23 cellular contexts compared by ENCODE assay signal in genomic region chr13:27624071-27624470, GRCh38. TPM values are rescaled to one million over a fixed set of nuclear protein-coding genes. Genes with fewer than 3 reads are reported as not detected.
DNase-seq lines count a peak whose midpoint lies in the region; ATAC-seq, FAIRE-seq and TF ChIP-seq lines count a peak whose summit lies in the region.
"Had no signal": no experiment of that assay in that cellular context is flagged by ENCODE, and none has a peak within 500 bp of the region (broad histone marks: within the 10 kb centered on the region; RNA-seq: fewer than 3 reads in every experiment).

No MANE protein-coding gene starts in this region.

- H3K4me2 ChIP-seq in Karpas-422 (ENCODE audit: low read depth, low read length, poor library complexity, severe bottlenecking) (peak overlapping the region; percentile 91), GM12878 (ENCODE audit: control insufficient read depth, insufficient read depth) (peak overlapping the region; percentile 70), neural cell (ENCODE audit: low read length) (no peak overlapping the region)

- H3K79me2 ChIP-seq in Karpas-422 (ENCODE audit: low read length) (peaks cover 76% of the 10 kb centered on the region), GM12878 (ENCODE audit: control insufficient read depth, insufficient read depth, low read length) (peaks cover 76% of the 10 kb centered on the region), neural cell (replicated peaks; ENCODE audit: insufficient read depth, low read length) (peaks cover 22% of the 10 kb centered on the region)

- peaks cover 12% of the 10 kb centered on the region for H4K20me1 ChIP-seq in Karpas-422 (ENCODE audit: insufficient read depth, low read depth, low read length)
- H4K20me1 ChIP-seq in GM12878 (ENCODE audit: control insufficient read depth, insufficient read depth), result peaks cover 6% of the 10 kb centered on the region; the same call in 1 of the 2 replicates
- no peaks in the 10 kb centered on the region for H4K20me1 ChIP-seq in neural cell (ENCODE audit: insufficient read depth)

- TF ChIP-seq CTCF in GM12878 (IDR thresholded peaks at IDR 0.05 in 2 of 3, conservative IDR thresholded peaks at IDR 0.05 in 1 of 3; ENCODE audit: control insufficient read depth in 2 of 3, extremely low read depth in 1 of 3, insufficient read depth in 1 of 3, low read depth in 3 of 3, low read length in 3 of 3), result no peak
- TF ChIP-seq CTCF in neural cell (IDR thresholded peaks at IDR 0.05; ENCODE audit: poor library complexity, severe bottlenecking), result no peak

- H3K27ac ChIP-seq in Karpas-422 (ENCODE audit: low read length) (no peak overlapping the region), GM12878 (ENCODE audit: control insufficient read depth, insufficient read depth) (no peak overlapping the region), neural cell (ENCODE audit: low read length) (no peak overlapping the region)
- H3K27ac ChIP-seq: 22Rv1, suprapubic skin had no signal

- H3K9ac ChIP-seq in Karpas-422 (ENCODE audit: low read length) (no peak overlapping the region), GM12878 (ENCODE audit: control insufficient read depth, insufficient read depth, low read length) (no peak overlapping the region), neural cell (ENCODE audit: low read length) (no peak overlapping the region)
- H3K9ac ChIP-seq: SK-N-SH had no signal

- peaks cover 48% of the 10 kb centered on the region for H3K4me1 Mint-ChIP-seq in T-helper 1 cell treated with Interleukin-12 subunit alpha and Interleukin-12 subunit beta and Interleukin-4 antibody, amounts not matched to agents 30 μg/mL and 1 μg/mL, for 36 hours (ENCODE audit: low read depth)
- peaks cover 42 to 67% of the 10 kb centered on the region in 2 donors for H3K4me1 Mint-ChIP-seq in stimulated activated naive B cell treated with anti-CD40 and anti-IgM and Interleukin-4, amounts not matched to agents 10 μg/mL and 1 μg/mL and 100 μg/mL, for 72 hours

- no peaks in the 10 kb centered on the region for H3K9me3 Mint-ChIP-seq in T-helper 1 cell treated with Interleukin-12 subunit alpha and Interleukin-12 subunit beta and Interleukin-4 antibody, amounts not matched to agents 30 μg/mL and 1 μg/mL, for 36 hours
- no peaks in the 10 kb centered on the region for H3K9me3 Mint-ChIP-seq in stimulated activated naive B cell treated with anti-CD40 and anti-IgM and Interleukin-4, amounts not matched to agents 10 μg/mL and 1 μg/mL and 100 μg/mL, for 72 hours
- H3K9me3 Mint-ChIP-seq: central memory CD8-positive, alpha-beta T cell had no signal

- DNase-seq in T-helper 1 cell, result no peak
- DNase-seq in Karpas-422, result no peak
- no peak for DNase-seq in GM12878 (ENCODE audit: low read depth, low spot score)
- no peak for DNase-seq in AML-193 (lab: John Stamatoyannopoulos, UW)
- DNase-seq in stimulated activated naive B cell treated with anti-CD40 and anti-IgM and Interleukin-4, amounts not matched to agents 10 μg/mL and 1 μg/mL and 100 μg/mL, for 72 hours, result no peak
- DNase-seq: C1 segment of cervical spinal cord; DMS153; effector CD4-positive, alpha-beta T cell; mucosa of descending colon; NCI-H1436 treated with DMSO at 0.1 percent for 48 hours; NCI-H2171 treated with DMSO at 0.1 percent for 48 hours; NCI-H82; SK-N-SH; stimulated activated CD4-positive, alpha-beta T cell treated with anti-CD3 and anti-CD28 coated beads, Interleukin-4, amount 100 ng/mL, for 1 hour had no signal

- no peak overlapping the region for H2AFZ ChIP-seq in Karpas-422 (ENCODE audit: low read length)
- no peak overlapping the region for H2AFZ ChIP-seq in GM12878 (ENCODE audit: control insufficient read depth, low read depth, low read length)
- no peak overlapping the region for H2AFZ ChIP-seq in neural cell (ENCODE audit: low read depth, low read length)

- intact Hi-C loops in GM12878 (cut with micrococcal nuclease; ENCODE audit: unreplicated experiment), result loop anchor here (5.0 kb wide), 2 partner anchors 197 to 372 kb away; partner anchors contain the start of gene RPL21

- SMC1A ChIA-PET in GM12878 (lab: Charles Lee; ENCODE audit: uncharacterized antibody, unreplicated experiment), result interaction anchor here (0.6 to 0.9 kb wide), 2 partner anchors 14 to 91 kb away, joined by 3 read pairs; no protein-coding TSS in a partner anchor

- CTCF ChIA-PET in GM12878 (lab: Yijun Ruan, JAX), result no interaction called here

- H3K36me3 ChIP-seq in Karpas-422 (ENCODE audit: insufficient read depth, low read length), result peaks cover 31% of the 10 kb centered on the region
- H3K36me3 ChIP-seq in GM12878 (ENCODE audit: control insufficient read depth in 2 of 2, insufficient read depth in 2 of 2, low read length in 1 of 2), result 0 out of 4 replicates have a peak, but pooled peaks cover 0 to 2% of the 10 kb centered on the region in 2 experiments
- peaks cover 11% of the 10 kb centered on the region for H3K36me3 ChIP-seq in neural cell (ENCODE audit: insufficient read depth, low read length)

- TF ChIP-seq RAD21 in GM12878 (IDR thresholded peaks at IDR 0.05; ENCODE audit: insufficient read depth, low read depth, low read length) (no peak), neural cell (conservative IDR thresholded peaks at IDR 0.05) (no peak)

- ATAC-seq in GM12878 (no peak), GM19351 (IDR thresholded peaks at IDR 0.05; ENCODE audit: unreplicated experiment) (no peak)
- no peak for ATAC-seq in stimulated activated naive B cell treated with anti-CD40 and anti-IgM and Interleukin-4, amounts not matched to agents 10 μg/mL and 1 μg/mL and 100 μg/mL, for 72 hours (replicated peaks)
- ATAC-seq: esophagus mucosa, mucosa of descending colon had no signal

- no peak for TF ChIP-seq EP300 in GM12878 (IDR thresholded peaks at IDR 0.05; ENCODE audit: borderline replicate concordance in 1 of 2, control insufficient read depth in 1 of 2, low read depth in 2 of 2, low read length in 2 of 2)
- no peak for TF ChIP-seq EP300 in neural cell (conservative IDR thresholded peaks at IDR 0.05; ENCODE audit: poor library complexity, severe bottlenecking)

- H3K9me2 ChIP-seq in Karpas-422 (replicated peaks; ENCODE audit: insufficient read depth, low read length) (no peaks in the 10 kb centered on the region), neural cell (ENCODE audit: insufficient read depth, low read length) (no peaks in the 10 kb centered on the region)
- H3K9me2 ChIP-seq: SK-N-SH had no signal

- POLR2A ChIA-PET in GM12878 (lab: Charles Lee), result no interaction called here

- no peak for TF ChIP-seq POLR2A in GM12878 (IDR thresholded peaks at IDR 0.05; ENCODE audit: low read depth, low read length)

- 96% methylated on average over 3 of the region's 3 CpGs for WGBS in GM12878 (ENCODE audit: insufficient coverage, insufficient replicate concordance, low lambda C conversion rate, missing lambda C conversion rate)

- H3K4me3 ChIP-seq in Karpas-422 (ENCODE audit: low read length) (no peak overlapping the region), GM12878 (peak overlapping the region; percentile 97; the same call in 1 of the 2 replicates), neural cell (ENCODE audit: low read length) (peak overlapping the region; percentile 93)
- H3K4me3 ChIP-seq: mucosa of descending colon, suprapubic skin had no signal

- H3K27me3 ChIP-seq in Karpas-422 (ENCODE audit: low read length) (no peaks in the 10 kb centered on the region), GM12878 (replicated peaks in 1 of 2; ENCODE audit: control insufficient read depth in 2 of 2, insufficient read depth in 2 of 2, low read length in 1 of 2) (no peaks in the 10 kb centered on the region), neural cell (ENCODE audit: insufficient read depth, low read depth, low read length) (no peaks in the 10 kb centered on the region)
- H3K27me3 ChIP-seq: suprapubic skin had no signal

- H3K9me3 ChIP-seq in Karpas-422 (ENCODE audit: low read length) (no peaks in the 10 kb centered on the region), GM12878 (replicated peaks; ENCODE audit: control insufficient read depth, insufficient read depth, low read length) (no peaks in the 10 kb centered on the region), neural cell (ENCODE audit: low read length) (no peaks in the 10 kb centered on the region)
- H3K9me3 ChIP-seq: mucosa of descending colon, SK-N-SH, suprapubic skin had no signal

- H3F3A ChIP-seq in neural cell (ENCODE audit: insufficient read depth, low read length, poor library complexity, severe bottlenecking), result no peaks in the 10 kb centered on the region

- peaks cover 31% of the 10 kb centered on the region for H3K36me3 Mint-ChIP-seq in T-helper 1 cell treated with Interleukin-12 subunit alpha and Interleukin-12 subunit beta and Interleukin-4 antibody, amounts not matched to agents 30 μg/mL and 1 μg/mL, for 36 hours (ENCODE audit: low read depth)
- peaks cover 33 to 52% of the 10 kb centered on the region in 2 donors for H3K36me3 Mint-ChIP-seq in stimulated activated naive B cell treated with anti-CD40 and anti-IgM and Interleukin-4, amounts not matched to agents 10 μg/mL and 1 μg/mL and 100 μg/mL, for 72 hours

- BruUV-seq in GM12878 (replicated peaks; lab: Mats Ljungman, UMichigan), result no TSS peak

- H3K4me3 Mint-ChIP-seq in T-helper 1 cell treated with Interleukin-12 subunit alpha and Interleukin-12 subunit beta and Interleukin-4 antibody, amounts not matched to agents 30 μg/mL and 1 μg/mL, for 36 hours, result peak overlapping the region; percentile 19
- no peak overlapping the region for H3K4me3 Mint-ChIP-seq in stimulated activated naive B cell treated with anti-CD40 and anti-IgM and Interleukin-4, amounts not matched to agents 10 μg/mL and 1 μg/mL and 100 μg/mL, for 72 hours

- RAD21 ChIA-PET in GM12878 (lab: Charles Lee; ENCODE audit: unreplicated experiment), result no interaction called here

- H3K4me1 ChIP-seq in Karpas-422 (ENCODE audit: low read length) (peaks cover 36% of the 10 kb centered on the region), GM12878 (ENCODE audit: control insufficient read depth, insufficient read depth, low read length) (peaks cover 7% of the 10 kb centered on the region)

- FAIRE-seq in GM12878 (lab: Jason Lieb, UNC), result no peak
- FAIRE-seq: RCC 7860, TTC549 had no signal

- no peak overlapping the region for H3K27ac Mint-ChIP-seq in T-helper 1 cell treated with Interleukin-12 subunit alpha and Interleukin-12 subunit beta and Interleukin-4 antibody, amounts not matched to agents 30 μg/mL and 1 μg/mL, for 36 hours
- no peak overlapping the region for H3K27ac Mint-ChIP-seq in stimulated activated naive B cell treated with anti-CD40 and anti-IgM and Interleukin-4, amounts not matched to agents 10 μg/mL and 1 μg/mL and 100 μg/mL, for 72 hours

- in situ Hi-C loops in GM12878 (cut with MboI), result no loop called here

- no peaks in the 10 kb centered on the region for H3K27me3 Mint-ChIP-seq in T-helper 1 cell treated with Interleukin-12 subunit alpha and Interleukin-12 subunit beta and Interleukin-4 antibody, amounts not matched to agents 30 μg/mL and 1 μg/mL, for 36 hours (ENCODE audit: low read depth)
- no peaks in the 10 kb centered on the region for H3K27me3 Mint-ChIP-seq in stimulated activated naive B cell treated with anti-CD40 and anti-IgM and Interleukin-4, amounts not matched to agents 10 μg/mL and 1 μg/mL and 100 μg/mL, for 72 hours
- H3K27me3 Mint-ChIP-seq: central memory CD8-positive, alpha-beta T cell had no signal

RNA-seq across cellular contexts. Expression of gene POLR1D, which starts 2.4 kb away (rescaled TPM):
- total RNA-seq in Karpas-422 (2014; rRNA removed; shearing (Covaris generic); ENCODE audit: low replicate concordance), result 156 and 161 TPM in 2 replicates
- 84.6 and 103 TPM in 2 replicates for total RNA-seq in GM12878 (2013; cell fraction: nucleolus; rRNA removed)
- total RNA-seq in GM12878 (2014; rRNA removed) (119 and 136 TPM in 2 replicates), GM12878 (2014; rRNA removed; fragmentation: Illumina TruSeq; extraction: Trizol) (160 TPM in 2 replicates), GM12878 (2021) (153 and 156 TPM in 2 replicates)
- 211 TPM for polyA plus RNA-seq in GM12878 (2011; ENCODE audit: low read depth)
- polyA plus RNA-seq in GM12878 (2011; rRNA removed) (219 and 229 TPM in 2 replicates), GM12878 (2014; fragmentation: Illumina TruSeq; extraction: Trizol) (223 and 290 TPM in 2 replicates), GM12878 (2014; fragmentation: Nextera tagmentation; extraction: Ambion mirVana) (100 to 1,000 TPM; 190 to 219 TPM), GM12878 (2014; rRNA removed) (155 and 160 TPM in 2 replicates), GM12878 (2016; fragmentation: Nextera tagmentation; extraction: Ambion mirVana) (100 to 1,000 TPM; 132 to 137 TPM), neural cell (134 and 179 TPM in 2 replicates)
- polyA plus RNA-seq in GM12878 (2011; cell fraction: cytosol; rRNA removed), result 147 and 187 TPM in 2 replicates
- polyA plus RNA-seq in GM12878 (2011; cell fraction: nucleus; rRNA removed), result 142 and 167 TPM in 2 replicates
- 173 and 195 TPM in 2 replicates for polyA plus RNA-seq in GM12878 (2012)
- 88.4 and 103 TPM in 2 replicates for polyA minus RNA-seq in GM12878 (2011; rRNA and poly(A)+ RNA removed)
- 38.5 and 44.6 TPM in 2 replicates for polyA minus RNA-seq in GM12878 (2011; cell fraction: cytosol; rRNA and poly(A)+ RNA removed)
- polyA minus RNA-seq in GM12878 (2011; cell fraction: nucleus; rRNA and poly(A)+ RNA removed), result 45.1 and 56.6 TPM in 2 replicates
- polyA minus RNA-seq in neural cell, result 43.6 and 60.1 TPM in 2 replicates

RNA-seq across cellular contexts. Expression of gene LNX2, which starts 3.7 kb away (rescaled TPM):
- 4.2 and 5.4 TPM in 2 replicates for total RNA-seq in Karpas-422 (2014; rRNA removed; shearing (Covaris generic); ENCODE audit: low replicate concordance)
- 11.8 and 12.8 TPM in 2 replicates for total RNA-seq in GM12878 (2013; cell fraction: nucleolus; rRNA removed)
- total RNA-seq in GM12878 (2014; rRNA removed) (5.2 and 5.4 TPM in 2 replicates), GM12878 (2014; rRNA removed; fragmentation: Illumina TruSeq; extraction: Trizol) (6.2 and 6.3 TPM in 2 replicates), GM12878 (2021) (4.7 and 4.8 TPM in 2 replicates)
- polyA plus RNA-seq in GM12878 (2011; ENCODE audit: low read depth), result 1.5 TPM
- polyA plus RNA-seq in GM12878 (2011; rRNA removed) (7.7 and 7.9 TPM in 2 replicates), GM12878 (2014; fragmentation: Illumina TruSeq; extraction: Trizol) (5.9 and 6.5 TPM in 2 replicates), GM12878 (2014; fragmentation: Nextera tagmentation; extraction: Ambion mirVana) (1 to 10 TPM; 1.3 to 1.9 TPM), GM12878 (2014; rRNA removed) (3.5 and 3.7 TPM in 2 replicates), GM12878 (2016; fragmentation: Nextera tagmentation; extraction: Ambion mirVana) (1 to 10 TPM; 4.0 to 4.1 TPM), neural cell (3.6 and 4.2 TPM in 2 replicates)
- 3.9 and 4.7 TPM in 2 replicates for polyA plus RNA-seq in GM12878 (2011; cell fraction: cytosol; rRNA removed)
- 5.9 and 6.0 TPM in 2 replicates for polyA plus RNA-seq in GM12878 (2011; cell fraction: nucleus; rRNA removed)
- polyA plus RNA-seq in GM12878 (2012), result 1.8 and 2.6 TPM in 2 replicates
- polyA minus RNA-seq in GM12878 (2011; rRNA and poly(A)+ RNA removed), result 9.5 and 11.3 TPM in 2 replicates
- polyA minus RNA-seq in GM12878 (2011; cell fraction: cytosol; rRNA and poly(A)+ RNA removed), result 3.5 and 4.0 TPM in 2 replicates
- 5.4 and 10.2 TPM in 2 replicates for polyA minus RNA-seq in GM12878 (2011; cell fraction: nucleus; rRNA and poly(A)+ RNA removed)
- polyA minus RNA-seq in neural cell, result 10.0 and 11.5 TPM in 2 replicates
